23 cellular contexts compared by ENCODE assay signal in the genomic region with DNA sequence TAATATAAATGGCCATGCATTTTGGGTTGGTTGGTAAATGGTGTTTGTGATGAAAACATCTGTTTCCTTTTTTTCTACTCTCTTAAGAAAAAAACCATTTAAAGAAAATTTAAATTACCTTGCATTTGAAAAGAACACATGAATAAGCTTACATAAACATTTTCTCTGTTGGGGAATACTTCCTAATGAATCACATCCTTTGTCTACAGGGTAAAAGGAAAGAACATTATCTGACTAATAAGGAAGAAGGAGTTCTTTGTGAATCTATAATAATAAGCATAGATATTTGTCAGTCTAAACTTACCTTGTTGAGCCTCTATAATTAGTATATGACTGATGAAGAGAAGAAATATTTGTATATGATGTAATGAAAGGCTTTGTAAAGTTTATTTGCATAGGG.
DNase-seq lines count a peak whose midpoint lies in the region; ATAC-seq and TF ChIP-seq lines count a peak whose summit lies in the region.
"Had no signal": no experiment of that assay in that cellular context is flagged by ENCODE, and none has a peak within 500 bp of the region (broad histone marks: within the 10 kb centered on the region; RNA-seq: fewer than 3 reads in every experiment).

No MANE protein-coding gene starts in this region.

- peak overlapping the region; percentile 19; the same call in 1 of the 2 replicates for H3K27ac ChIP-seq in PC-3 (ENCODE audit: low read length)
- H3K27ac ChIP-seq in epithelial cell of prostate = peak overlapping the region; percentile 59
- H3K27ac ChIP-seq in mesodermal cell (ENCODE audit: low read depth, low read length, severe bottlenecking) = peak overlapping the region; percentile 37
- no peak overlapping the region for H3K27ac ChIP-seq in trophoblast cell (ENCODE audit: low read depth, low read length)
- H3K27ac ChIP-seq: testis, vagina had no signal

- H3K23ac ChIP-seq in trophoblast cell (ENCODE audit: low read length) = no peak overlapping the region

- no peak overlapping the region for H3K18ac ChIP-seq in trophoblast cell (ENCODE audit: low read length)

- no peak overlapping the region for H2BK12ac ChIP-seq in trophoblast cell (ENCODE audit: low read length)

- BruUV-seq in PC-3 (replicated peaks; lab: Mats Ljungman, UMichigan) = no TSS peak

- CTCF ChIA-PET in PC-3 (lab: Charles Lee) = no interaction called here

- H3K36me3 ChIP-seq in PC-3 (ENCODE audit: low read depth, low read length) = no peaks in the 10 kb centered on the region
- H3K36me3 ChIP-seq in mesodermal cell (ENCODE audit: control insufficient read depth, insufficient read depth, low read length) = no peaks in the 10 kb centered on the region
- H3K36me3 ChIP-seq in trophoblast cell (ENCODE audit: control insufficient read depth in 1 of 2, insufficient read depth in 2 of 2, low read length in 2 of 2) = no peaks in the 10 kb centered on the region
- H3K36me3 ChIP-seq: vagina had no signal

- no peak overlapping the region for H2BK120ac ChIP-seq in trophoblast cell (ENCODE audit: insufficient read depth, low read length, poor library complexity)

- intact Hi-C loops in PC-3 (cut with micrococcal nuclease) = no loop called here

- no peaks in the 10 kb centered on the region for H4K20me1 ChIP-seq in PC-3 (ENCODE audit: low read length)

- ATAC-seq in PC-3 = peak; percentile 88
- ATAC-seq: activated CD8-positive, alpha-beta memory T cell treated with anti-CD3 and anti-CD28 coated beads, Interleukin-2, amount 10 ng/mL, durations not matched to agents 7 days and 5 days; activated naive CD4-positive, alpha-beta T cell treated with anti-CD3 and anti-CD28 coated beads, Interleukin-2, amount 50 U/mL, for 72 hours; effector memory CD8-positive, alpha-beta T cell; left ventricle myocardium superior; stimulated activated naive B cell treated with anti-CD40 and anti-IgM and Interleukin-4, amounts not matched to agents 10 μg/mL and 1 μg/mL and 100 μg/mL, for 72 hours; T-helper 17 cell had no signal

- no peak overlapping the region for H2AK5ac ChIP-seq in trophoblast cell (ENCODE audit: low read length)

- H3K9ac ChIP-seq in PC-3 (ENCODE audit: low read length) = no peak overlapping the region
- H3K9ac ChIP-seq in trophoblast cell (ENCODE audit: low read length) = no peak overlapping the region

- H3K4me1 ChIP-seq in PC-3 (ENCODE audit: insufficient read depth, low read length) = peaks cover 16% of the 10 kb centered on the region
- H3K4me1 ChIP-seq in mesodermal cell (ENCODE audit: control insufficient read depth, insufficient read depth, low read length, poor library complexity, severe bottlenecking) = peaks cover 13% of the 10 kb centered on the region
- peaks cover 0 to 3% of the 10 kb centered on the region in 2 experiments for H3K4me1 ChIP-seq in trophoblast cell (ENCODE audit: control insufficient read depth in 1 of 2, insufficient read depth in 2 of 2, low read length in 2 of 2)
- H3K4me1 ChIP-seq: testis, vagina had no signal

- H4K91ac ChIP-seq in trophoblast cell (ENCODE audit: low read depth, low read length) = no peak overlapping the region

- H4K12ac ChIP-seq in trophoblast cell (ENCODE audit: low read depth, low read length) = no peak overlapping the region

- no peak overlapping the region for H3K14ac ChIP-seq in trophoblast cell (ENCODE audit: low read length)

- no peak overlapping the region for H2AFZ ChIP-seq in PC-3 (ENCODE audit: low read length)
- H2AFZ ChIP-seq in trophoblast cell (ENCODE audit: insufficient read depth, low read length, poor library complexity) = no peak overlapping the region

- H4K8ac ChIP-seq in trophoblast cell (ENCODE audit: low read depth, low read length) = no peak overlapping the region

- no peaks in the 10 kb centered on the region for H3K79me1 ChIP-seq in trophoblast cell (ENCODE audit: low read length)

- DNase-seq in ELR (ENCODE audit: low read depth) (peak; percentile 78), PC-3 (peak; percentile 61), epithelial cell of prostate (ENCODE audit: low read depth, low spot score) (peak; percentile 46), trophoblast cell (no peak), NCI-H2227 (lab: John Stamatoyannopoulos, UW; ENCODE audit: unreplicated experiment) (no peak), NCI-H446 treated with DMSO at 0.1 percent for 48 hours (lab: John Stamatoyannopoulos, UW) (no peak)
- DNase-seq in stimulated activated CD4-positive, alpha-beta T cell treated with anti-CD3 and anti-CD28 coated beads, Interleukin-4, amount 100 ng/mL, for 24 hours = no peak
- DNase-seq: activated CD4-positive, alpha-beta T cell treated with anti-CD3 and anti-CD28 coated beads, Interleukin-2, amount 10 ng/mL, durations not matched to agents 7 days and 5 days; activated CD8-positive, alpha-beta memory T cell treated with anti-CD3 and anti-CD28 coated beads, Interleukin-2, amount 10 ng/mL, durations not matched to agents 7 days and 5 days; DMS 273 treated with DMSO at 0.1 percent for 48 hours; effector memory CD8-positive, alpha-beta T cell; GDM1; head of caudate nucleus; HFFc6; left ventricle myocardium superior; NCI-H2081 treated with DMSO at 0.1 percent for 48 hours; NCI-H524; stimulated activated naive B cell treated with anti-CD40 and anti-IgM and Interleukin-4, amounts not matched to agents 10 μg/mL and 1 μg/mL and 100 μg/mL, for 72 hours; T-helper 17 cell; testis had no signal

- H3K4me3 ChIP-seq in PC-3 (ENCODE audit: low read length) (no peak overlapping the region), mesodermal cell (ENCODE audit: extremely low read depth, insufficient read depth, low read length, poor library complexity, severe bottlenecking) (no peak overlapping the region), trophoblast cell (ENCODE audit: low read depth, low read length) (no peak overlapping the region)
- H3K4me3 ChIP-seq: testis, vagina had no signal

- H3K9me2 ChIP-seq in PC-3 (replicated peaks; ENCODE audit: low read length) = no peaks in the 10 kb centered on the region

- H3K27me3 ChIP-seq in PC-3 (ENCODE audit: low read length) = no peaks in the 10 kb centered on the region
- no peaks in the 10 kb centered on the region for H3K27me3 ChIP-seq in trophoblast cell (ENCODE audit: insufficient read depth, low read length)
- H3K27me3 ChIP-seq: testis, vagina had no signal

- no peaks in the 10 kb centered on the region for H3K9me3 ChIP-seq in PC-3 (ENCODE audit: low read length)
- H3K9me3 ChIP-seq in mesodermal cell (ENCODE audit: control insufficient read depth, low read length) = no peaks in the 10 kb centered on the region
- H3K9me3 ChIP-seq in trophoblast cell (ENCODE audit: insufficient read depth, low read depth, low read length) = no peaks in the 10 kb centered on the region
- H3K9me3 ChIP-seq: testis, vagina had no signal

- POLR2A ChIA-PET in PC-3 (lab: Charles Lee; ENCODE audit: unreplicated experiment) = no interaction called here

- no peak overlapping the region for H2BK5ac ChIP-seq in trophoblast cell (ENCODE audit: low read depth, low read length, poor library complexity)

- peaks cover 3% of the 10 kb centered on the region for H3F3A ChIP-seq in PC-3 (ENCODE audit: low read length, unreplicated experiment)

- TF ChIP-seq CTCF in PC-3 (conservative IDR thresholded peaks at IDR 0.05; ENCODE audit: low read depth, low read length) = no peak

- peak overlapping the region; percentile 38; the same call in 1 of the 2 replicates for H3K4me2 ChIP-seq in PC-3 (ENCODE audit: low read length)
- no peak overlapping the region for H3K4me2 ChIP-seq in trophoblast cell (ENCODE audit: low read length)

- no peak overlapping the region for H3K4ac ChIP-seq in trophoblast cell (ENCODE audit: low read depth, low read length)

- H3K79me2 ChIP-seq in PC-3 (ENCODE audit: low read length) = no peaks in the 10 kb centered on the region
- H3K79me2 ChIP-seq in trophoblast cell (ENCODE audit: control insufficient read depth, insufficient read depth, low read length, poor library complexity) = no peaks in the 10 kb centered on the region

Comparison
In these comparisons a context has a peak if more than half of its experiments do, and no peak if none do; other contexts are left out.
1. DNase-seq: peak in ELR (single experiment), PC-3 (single experiment) and epithelial cell of prostate (single experiment); none in trophoblast cell (0 of 2), NCI-H2227 (single experiment), NCI-H446 treated with DMSO at 0.1 percent for 48 hours (single experiment) and stimulated activated CD4-positive, alpha-beta T cell treated with anti-CD3 and anti-CD28 coated beads, Interleukin-4, amount 100 ng/mL, for 24 hours (single experiment).